ENCODE assay signal across 8 cellular contexts in the genomic region with DNA sequence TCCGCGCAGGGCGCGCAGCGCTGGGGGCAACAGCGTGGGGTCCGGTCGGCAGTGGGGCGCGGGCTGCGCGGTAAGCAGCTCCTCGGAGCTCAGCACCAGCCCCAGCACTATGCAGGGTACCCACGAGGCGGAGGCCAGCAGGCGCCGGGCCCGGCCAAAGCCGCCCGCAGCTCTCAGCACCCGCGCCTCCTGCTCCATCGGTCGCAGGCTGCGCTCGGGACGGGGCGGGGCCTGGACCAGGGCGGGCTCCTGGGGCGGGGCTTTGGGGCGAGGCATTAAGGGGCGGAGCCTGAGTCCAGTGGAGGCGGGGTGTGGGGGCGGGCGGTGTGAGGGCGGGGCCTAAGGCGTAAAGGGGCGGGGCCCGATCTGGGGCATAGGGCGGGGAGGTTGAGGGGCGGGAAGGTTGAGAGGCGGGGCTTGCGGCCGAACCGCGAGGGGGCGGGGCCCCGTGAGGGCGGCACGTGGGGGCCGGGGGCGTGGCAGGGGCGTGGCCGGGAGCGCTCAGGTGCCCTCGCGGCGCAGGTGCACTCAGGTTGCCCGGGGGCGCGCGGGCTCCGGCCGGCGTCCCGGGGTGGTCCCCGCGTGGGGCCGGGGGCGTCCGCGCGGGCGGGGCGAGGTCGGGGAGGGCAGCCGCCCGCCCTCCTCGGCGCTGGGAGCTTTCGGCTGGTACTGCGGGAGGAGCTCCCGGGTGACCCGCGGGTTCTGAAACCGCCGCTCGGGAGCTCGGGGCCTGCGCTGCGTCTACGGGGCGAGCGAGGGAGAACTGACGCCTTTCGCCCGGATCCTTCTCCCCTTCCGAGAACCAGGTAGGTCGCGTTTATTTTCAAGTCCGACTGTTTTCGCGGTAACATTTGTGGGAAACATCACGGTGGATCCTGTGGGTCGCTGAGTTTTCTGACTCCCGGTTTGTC. TPM values are rescaled to one million over a fixed set of nuclear protein-coding genes. Genes with fewer than 3 reads are reported as not detected.
A peak's percentile ranks its signal among the peaks of the same experiment; 100 is the strongest.
DNase-seq lines count a peak whose midpoint lies in the region; ATAC-seq and TF ChIP-seq lines count a peak whose summit lies in the region.

No MANE protein-coding gene starts in this region.

- H3K36me3 ChIP-seq in neutrophil (no peaks in the 10 kb centered on the region), thoracic aorta (no peaks in the 10 kb centered on the region)

- H3K27me3 ChIP-seq in neutrophil (peaks cover 83% of the 10 kb centered on the region), thoracic aorta (replicated peaks; ENCODE audit: insufficient read depth) (peaks cover 10% of the 10 kb centered on the region)

- ATAC-seq in thoracic aorta (ENCODE audit: insufficient number of reproducible peaks, low FRiP score, low read depth): no peak
- no peak for ATAC-seq in GM21737 (IDR thresholded peaks at IDR 0.05; ENCODE audit: unreplicated experiment)

- DNase-seq in NCI-H524 (lab: John Stamatoyannopoulos, UW): peak; percentile 66 to 78
- no peak for DNase-seq in NCI-H524 treated with DMSO at 0.1 percent for 48 hours (lab: John Stamatoyannopoulos, UW)
- peak; percentile 60 for DNase-seq in NCI-H774 (lab: John Stamatoyannopoulos, UW)
- peak; percentile 64 for DNase-seq in activated T-helper 1 cell treated with Interleukin-2 at 50 U/mL for 16 hours (ENCODE audit: low read depth)
- DNase-seq in fibroblast of pulmonary artery (ENCODE audit: low read depth): peak; percentile 71
- DNase-seq in thoracic aorta (ENCODE audit: low spot score): no peak

- TF ChIP-seq CTCF in fibroblast of pulmonary artery (IDR thresholded peaks at IDR 0.05; ENCODE audit: low read length, missing control alignments) (no peak), neutrophil (IDR thresholded peaks at IDR 0.05) (no peak), thoracic aorta (IDR thresholded peaks at IDR 0.05) (no peak)

- H3K27ac ChIP-seq in neutrophil (no peak overlapping the region), thoracic aorta (no peak overlapping the region)

- peaks cover 21 to 28% of the 10 kb centered on the region in 2 experiments for H3K4me1 ChIP-seq in neutrophil (ENCODE audit: control insufficient read depth in 1 of 2, insufficient read depth in 1 of 2, low read depth in 1 of 2, low read length in 1 of 2)
- H3K4me1 ChIP-seq in thoracic aorta (ENCODE audit: control insufficient read depth in 1 of 2, low read depth in 2 of 2): peaks cover 9 to 10% of the 10 kb centered on the region in 2 donors

- H3K9me3 ChIP-seq in neutrophil: no peaks in the 10 kb centered on the region
- H3K9me3 ChIP-seq in thoracic aorta: no peaks in the 10 kb centered on the region

- H3K4me3 ChIP-seq in fibroblast of pulmonary artery (replicated peaks; ENCODE audit: low read depth, low read length) (peak overlapping the region; percentile 21), neutrophil (ENCODE audit: low read depth in 1 of 2, low read length in 1 of 2) (peak overlapping the region; percentile 45 to 54), thoracic aorta (peak overlapping the region; percentile 51)

RNA-seq across cellular contexts. Expression of gene SLC22A31, which starts 1.4 kb away (rescaled TPM):
- under 1 TPM in 1 of 2 donors, not detected in 1; 0.81 TPM for total RNA-seq in thoracic aorta

RNA-seq across cellular contexts. Expression of gene ZNF778, which starts 15.8 kb away (rescaled TPM):
- total RNA-seq in thoracic aorta: 10 to 100 TPM; 17.1 to 27.2 TPM

RNA-seq across cellular contexts. Expression of gene CDH15, which starts 30.2 kb away (rescaled TPM):
- 1 to 10 TPM in 1 of 2 donors, not detected in 1; 1.4 TPM for total RNA-seq in thoracic aorta

Comparison
In these comparisons a context has a peak if more than half of its experiments do, and no peak if none do; other contexts are left out.
1. DNase-seq: peak in NCI-H524 (2 of 2), NCI-H774 (single experiment), activated T-helper 1 cell treated with Interleukin-2 at 50 U/mL for 16 hours (single experiment) and fibroblast of pulmonary artery (single experiment); none in NCI-H524 treated with DMSO at 0.1 percent for 48 hours (single experiment) and thoracic aorta (single experiment).
2. Peak in every context shown above with its lines, with median percentiles within 50 percentile points of each other: H3K4me3 ChIP-seq.